Comparison of ENCODE assay signal across 25 cellular contexts in genomic region chr10:62665771-62666170, GRCh38.
"Had no signal": no experiment of that assay in that cellular context is flagged by ENCODE, and none has a peak within 500 bp of the region (broad histone marks: within the 10 kb centered on the region; RNA-seq: fewer than 3 reads in every experiment).

No MANE protein-coding gene starts in this region.

- H3K36me3 Mint-ChIP-seq: activated CD8-positive, alpha-beta memory T cell treated with anti-CD3 and anti-CD28 coated beads, Interleukin-2, amount 10 ng/mL, durations not matched to agents 7 days and 5 days; activated naive CD4-positive, alpha-beta T cell treated with anti-CD3 and anti-CD28 coated beads, Interleukin-2, amount 50 U/mL, for 72 hours; mesothelial cell of epicardium; naive thymus-derived CD4-positive, alpha-beta T cell; stimulated activated naive B cell treated with anti-CD40 and anti-IgM and Interleukin-4, amounts not matched to agents 10 μg/mL and 1 μg/mL and 100 μg/mL, for 72 hours had no signal

- H3K27ac Mint-ChIP-seq: activated CD8-positive, alpha-beta memory T cell treated with anti-CD3 and anti-CD28 coated beads, Interleukin-2, amount 10 ng/mL, durations not matched to agents 7 days and 5 days; activated CD8-positive, alpha-beta T cell treated with anti-CD3 and anti-CD28 coated beads for 36 hours; activated naive CD4-positive, alpha-beta T cell treated with anti-CD3 and anti-CD28 coated beads, Interleukin-2, amount 50 U/mL, for 72 hours; activated T-helper 2 cell treated with anti-CD3 and anti-CD28 coated beads, Interferon-gamma antibody, Interleukin-2, Interleukin-4, amounts not matched to agents 10 μg/mL and 5 μg/mL and 100 μg/mL, durations not matched to agents 14 hours and 24 hours and 36 hours; mesothelial cell of epicardium; naive thymus-derived CD4-positive, alpha-beta T cell; stimulated activated naive B cell treated with anti-CD40 and anti-IgM and Interleukin-4, amounts not matched to agents 10 μg/mL and 1 μg/mL and 100 μg/mL, for 72 hours; T-helper 17 cell had no signal

- H3K4me1 Mint-ChIP-seq: activated CD8-positive, alpha-beta memory T cell treated with anti-CD3 and anti-CD28 coated beads, Interleukin-2, amount 10 ng/mL, durations not matched to agents 7 days and 5 days; mesothelial cell of epicardium had no signal

- ATAC-seq: activated CD8-positive, alpha-beta memory T cell treated with anti-CD3 and anti-CD28 coated beads, Interleukin-2, amount 10 ng/mL, durations not matched to agents 7 days and 5 days; activated CD8-positive, alpha-beta T cell treated with anti-CD3 and anti-CD28 coated beads for 36 hours; activated naive CD4-positive, alpha-beta T cell treated with anti-CD3 and anti-CD28 coated beads, Interleukin-2, amount 50 U/mL, for 72 hours; gastroesophageal sphincter; left colon; psoas muscle; T-helper 17 cell had no signal

- H3K9me3 Mint-ChIP-seq: activated CD8-positive, alpha-beta T cell treated with anti-CD3 and anti-CD28 coated beads for 36 hours; activated T-helper 2 cell treated with anti-CD3 and anti-CD28 coated beads, Interferon-gamma antibody, Interleukin-2, Interleukin-4, amounts not matched to agents 10 μg/mL and 5 μg/mL and 100 μg/mL, durations not matched to agents 14 hours and 24 hours and 36 hours; central memory CD8-positive, alpha-beta T cell; mesothelial cell of epicardium; stimulated activated naive B cell treated with anti-CD40 and anti-IgM and Interleukin-4, amounts not matched to agents 10 μg/mL and 1 μg/mL and 100 μg/mL, for 72 hours had no signal

- DNase-seq: activated CD4-positive, alpha-beta T cell treated with anti-CD3 and anti-CD28 coated beads, Interleukin-2, amount 50 U/mL, for 1 hour; activated CD4-positive, CD25-positive, alpha-beta regulatory T cell treated with anti-CD3 and anti-CD28 coated beads, Interleukin-2, amount 50 U/mL, for 72 hours; activated CD8-positive, alpha-beta memory T cell treated with anti-CD3 and anti-CD28 coated beads, Interleukin-2, amount 10 ng/mL, durations not matched to agents 7 days and 5 days; activated CD8-positive, alpha-beta T cell treated with anti-CD3 and anti-CD28 coated beads for 36 hours; activated T-cell treated with anti-CD3 and anti-CD28 coated beads, Interleukin-2, amount 50 U/mL, for 48 hours; dermis blood vessel endothelial cell; effector CD4-positive, alpha-beta T cell; kidney; left colon; mammary epithelial cell; naive thymus-derived CD4-positive, alpha-beta T cell; pancreas; psoas muscle; stimulated activated CD4-positive, alpha-beta T cell treated with anti-CD3 and anti-CD28 coated beads, Interleukin-1b, Interleukin-23, amount 100 ng/mL, for 48 hours; stimulated activated CD4-positive, alpha-beta T cell treated with anti-CD3 and anti-CD28 coated beads, Interleukin-4, amount 100 ng/mL, for 4 hours; stimulated activated CD8-positive, alpha-beta memory T cell treated with anti-CD3 and anti-CD28 coated beads, Interleukin-4, amount 100 ng/mL, for 48 hours; stimulated activated naive B cell treated with anti-CD40 and anti-IgM and Interleukin-4, amounts not matched to agents 10 μg/mL and 1 μg/mL and 100 μg/mL, for 72 hours; stomach; T-helper 17 cell had no signal

- H3K27me3 Mint-ChIP-seq: activated CD8-positive, alpha-beta T cell treated with anti-CD3 and anti-CD28 coated beads for 36 hours; central memory CD8-positive, alpha-beta T cell; stimulated activated naive B cell treated with anti-CD40 and anti-IgM and Interleukin-4, amounts not matched to agents 10 μg/mL and 1 μg/mL and 100 μg/mL, for 72 hours; T-helper 17 cell had no signal

- H3K4me3 Mint-ChIP-seq: activated CD8-positive, alpha-beta memory T cell treated with anti-CD3 and anti-CD28 coated beads, Interleukin-2, amount 10 ng/mL, durations not matched to agents 7 days and 5 days; activated CD8-positive, alpha-beta T cell treated with anti-CD3 and anti-CD28 coated beads for 36 hours; central memory CD8-positive, alpha-beta T cell; mesothelial cell of epicardium; naive thymus-derived CD4-positive, alpha-beta T cell; neural crest cell; stimulated activated naive B cell treated with anti-CD40 and anti-IgM and Interleukin-4, amounts not matched to agents 10 μg/mL and 1 μg/mL and 100 μg/mL, for 72 hours; T-helper 17 cell had no signal
